Comparison of ENCODE assay signal across 8 cellular contexts in the genomic region with DNA sequence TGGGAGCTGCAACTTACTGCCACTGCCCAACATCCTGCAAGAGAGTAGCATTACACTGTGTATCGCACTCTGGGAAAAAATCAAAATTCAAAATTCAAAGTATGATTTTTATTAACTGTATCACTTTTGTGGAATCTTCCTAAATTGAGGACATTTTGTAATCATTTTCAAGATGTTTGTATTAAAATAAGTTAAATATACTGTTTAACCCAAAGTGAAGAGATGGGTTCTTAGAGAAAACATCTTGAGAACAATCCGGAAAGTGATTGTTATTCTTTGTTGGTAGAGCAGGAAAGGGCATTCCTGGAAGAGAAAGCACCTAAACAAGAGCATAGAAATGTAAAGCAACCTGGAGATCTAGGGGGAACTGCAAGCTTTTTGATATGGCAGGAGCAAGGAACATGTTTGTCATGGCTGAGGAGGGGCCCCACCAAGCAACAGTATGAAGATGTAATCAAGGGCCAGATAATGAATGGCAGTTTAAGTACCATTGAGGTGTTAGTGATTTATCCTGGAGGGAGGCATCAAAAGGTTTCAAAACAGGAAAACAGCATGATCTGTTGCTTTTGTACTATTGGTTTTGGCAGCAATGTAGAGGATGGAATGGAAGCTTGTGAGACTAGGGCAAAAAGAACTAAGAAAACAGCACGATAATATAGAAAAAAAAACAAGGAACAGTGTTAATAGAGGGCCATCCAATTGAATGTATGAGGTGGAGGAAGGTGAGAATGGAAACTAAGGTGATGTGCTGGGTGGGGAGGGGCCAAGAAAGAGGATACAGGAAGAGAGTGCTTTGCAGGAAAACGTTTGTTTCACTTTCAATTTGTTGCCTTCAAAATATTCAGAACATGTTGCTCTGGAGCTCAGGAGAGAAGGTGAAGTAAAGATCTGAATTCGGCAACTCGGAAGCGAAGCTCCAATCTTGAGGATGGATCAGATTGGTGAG. TPM values are rescaled to one million over a fixed set of nuclear protein-coding genes. Genes with fewer than 3 reads are reported as not detected.
A peak's percentile ranks its signal among the peaks of the same experiment; 100 is the strongest.
DNase-seq lines count a peak whose midpoint lies in the region; ATAC-seq, FAIRE-seq and TF ChIP-seq lines count a peak whose summit lies in the region.

No MANE protein-coding gene starts in this region.

- TF ChIP-seq CTCF in fibroblast of pulmonary artery (IDR thresholded peaks at IDR 0.05; ENCODE audit: low read length, missing control alignments) = no peak
- no peak for TF ChIP-seq CTCF in prostate gland (IDR thresholded peaks at IDR 0.05)

- ATAC-seq in GM21390 (IDR thresholded peaks at IDR 0.05; ENCODE audit: unreplicated experiment) (peak; percentile 94), HG03439 (IDR thresholded peaks at IDR 0.05; ENCODE audit: unreplicated experiment) (no peak)

- H3K4me1 ChIP-seq in prostate gland (replicated peaks) = no peaks in the 10 kb centered on the region

- TF ChIP-seq POLR2A in prostate gland (IDR thresholded peaks at IDR 0.05) = no peak

- H3K27ac ChIP-seq in prostate gland (peak overlapping the region in 1 of 2 donors; percentile 38), caudate nucleus (ENCODE audit: low read depth, low read length) (no peak overlapping the region)

- peak overlapping the region; percentile 48 for H3K4me3 ChIP-seq in fibroblast of pulmonary artery (replicated peaks; ENCODE audit: low read depth, low read length)
- peak overlapping the region; percentile 20 for H3K4me3 ChIP-seq in prostate gland

- 38% methylated on average over 7 of the region's 7 CpGs for WGBS in prostate gland

- H3K9me3 ChIP-seq in prostate gland = no peaks in the 10 kb centered on the region

- DNase-seq in ELR (ENCODE audit: low read depth) = peak; percentile 30
- DNase-seq in HTR-8/SVneo (ENCODE audit: insufficient read length, low spot score) = peak; percentile 26
- DNase-seq in activated CD4-positive, alpha-beta T cell treated with anti-CD3 and anti-CD28 coated beads, Interleukin-2, amount 50 U/mL, for 1 hour = peak; percentile 20
- peak; percentile 16 for DNase-seq in fibroblast of pulmonary artery (ENCODE audit: low read depth)
- no peak for DNase-seq in prostate gland (ENCODE audit: low spot score)
- no peak for DNase-seq in caudate nucleus (lab: John Stamatoyannopoulos, UW)

- FAIRE-seq in HTR-8/SVneo (lab: Jason Lieb, UNC) = no peak

- intact Hi-C loops in prostate gland (cut with DNase I) = no loop called here

- H3K27me3 ChIP-seq in prostate gland (replicated peaks; ENCODE audit: insufficient read depth) = no peaks in the 10 kb centered on the region

- no peaks in the 10 kb centered on the region for H3K36me3 ChIP-seq in prostate gland

RNA-seq across cellular contexts. Expression of gene SEC24D, which starts 14.2 kb away (rescaled TPM):
- 10 to 100 TPM; 31.5 to 34.9 TPM for total RNA-seq in prostate gland

RNA-seq across cellular contexts. Expression of gene SYNPO2, which starts 38.5 kb away (rescaled TPM):
- 100 to 1,000 TPM; 131 to 181 TPM for total RNA-seq in prostate gland

Comparison
In these comparisons a context has a peak if more than half of its experiments do, and no peak if none do; other contexts are left out.
1. DNase-seq: peak in ELR (single experiment), HTR-8/SVneo (single experiment), activated CD4-positive, alpha-beta T cell treated with anti-CD3 and anti-CD28 coated beads, Interleukin-2, amount 50 U/mL, for 1 hour (single experiment) and fibroblast of pulmonary artery (single experiment); none in prostate gland (single experiment) and caudate nucleus (0 of 61).